In the genomic region with DNA sequence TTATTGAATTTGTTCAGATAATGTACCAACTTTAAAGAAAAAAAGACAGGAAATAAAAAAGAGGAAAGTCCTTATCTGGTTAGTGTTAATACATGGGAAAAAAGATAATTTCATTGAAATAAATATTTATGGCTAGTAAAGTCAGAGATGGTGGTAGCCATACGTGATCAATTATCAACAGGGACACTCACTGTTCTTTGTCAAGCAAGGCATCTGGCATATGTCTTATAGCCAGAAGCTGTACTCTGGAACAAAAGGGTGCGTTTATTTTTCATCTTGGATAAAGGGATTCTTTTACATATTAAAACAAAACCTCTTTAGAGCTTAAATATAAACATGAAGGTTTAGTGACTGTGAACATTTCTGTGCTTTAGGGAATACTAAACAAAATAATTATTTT, we compare ENCODE assay signal across 19 cellular contexts.
"Had no signal": no experiment of that assay in that cellular context is flagged by ENCODE, and none has a peak within 500 bp of the region (broad histone marks: within the 10 kb centered on the region; RNA-seq: fewer than 3 reads in every experiment).

No MANE protein-coding gene starts in this region.

- H3K27me3 Mint-ChIP-seq: naive thymus-derived CD8-positive, alpha-beta T cell had no signal

- H3K36me3 ChIP-seq: heart right ventricle, right atrium auricular region, sigmoid colon, stomach, thoracic aorta, transverse colon had no signal

- H3K4me1 Mint-ChIP-seq: naive thymus-derived CD8-positive, alpha-beta T cell had no signal

- H3K4me3 Mint-ChIP-seq: naive thymus-derived CD8-positive, alpha-beta T cell had no signal

- H3K27ac Mint-ChIP-seq: naive thymus-derived CD8-positive, alpha-beta T cell had no signal

- DNase-seq: effector CD8-positive, alpha-beta T cell; heart right ventricle; hypothalamus; kidney glomerular epithelial cell; mammary epithelial cell; mucosa of descending colon; naive thymus-derived CD8-positive, alpha-beta T cell; posterior cingulate gyrus; sigmoid colon; stimulated activated CD4-positive, alpha-beta T cell treated with anti-CD3 and anti-CD28 coated beads, Interleukin-2, amount 100 ng/mL, for 24 hours; stimulated activated CD4-positive, alpha-beta T cell treated with anti-CD3 and anti-CD28 coated beads, Interleukin-4, amount 100 ng/mL, for 4 hours; stimulated activated naive CD4-positive, alpha-beta T cell; stomach; substantia nigra; transverse colon had no signal

- H3K27me3 ChIP-seq: heart right ventricle, right atrium auricular region, sigmoid colon, transverse colon had no signal

- H3K4me1 ChIP-seq: heart right ventricle, right atrium auricular region, stomach, transverse colon had no signal

- H3K9me3 Mint-ChIP-seq: naive thymus-derived CD8-positive, alpha-beta T cell had no signal

- H3K27ac ChIP-seq: coronary artery, heart right ventricle, right atrium auricular region, sigmoid colon, skin epidermis, stomach, thoracic aorta, transverse colon had no signal

- H3K4me3 ChIP-seq: coronary artery, heart right ventricle, mucosa of descending colon, right atrium auricular region, sigmoid colon, skin epidermis, stomach, thoracic aorta, transverse colon had no signal

- H3K36me3 Mint-ChIP-seq: naive thymus-derived CD8-positive, alpha-beta T cell had no signal

- H3K9me3 ChIP-seq: mucosa of descending colon, sigmoid colon, stomach, thoracic aorta, transverse colon had no signal
